ENCODE assay signal across 6 cellular contexts in genomic region chr10:47970076-47970475, GRCh38. TPM values are rescaled to one million over a fixed set of nuclear protein-coding genes. Genes with fewer than 3 reads are reported as not detected.
"Had no signal": no experiment of that assay in that cellular context is flagged by ENCODE, and none has a peak within 500 bp of the region (broad histone marks: within the 10 kb centered on the region; RNA-seq: fewer than 3 reads in every experiment).

No MANE protein-coding gene starts in this region.

RNA-seq across cellular contexts. Expression of gene FAM25C, which starts 29.5 kb away (rescaled TPM):
- total RNA-seq: M059J, PC-3, Peyer's patch, Right ventricle myocardium inferior, SJCRH30, SK-MEL-5 had no signal

RNA-seq across cellular contexts. Expression of gene NPY4R2, which starts 51.6 kb away (rescaled TPM):
- total RNA-seq: PC-3, Right ventricle myocardium inferior, SJCRH30, SK-MEL-5 had no signal
